1 cellular context compared by ENCODE assay signal in genomic region chr15:80780416-80781221, GRCh38.
TF ChIP-seq lines count a peak whose summit lies in the region.

No MANE protein-coding gene starts in this region.

TF ChIP-seq in HepG2, 621 proteins besides CTCF, POLR2A, EP300 and RAD21 (continued from another document):
- TF ChIP-seq, protein P1, sequence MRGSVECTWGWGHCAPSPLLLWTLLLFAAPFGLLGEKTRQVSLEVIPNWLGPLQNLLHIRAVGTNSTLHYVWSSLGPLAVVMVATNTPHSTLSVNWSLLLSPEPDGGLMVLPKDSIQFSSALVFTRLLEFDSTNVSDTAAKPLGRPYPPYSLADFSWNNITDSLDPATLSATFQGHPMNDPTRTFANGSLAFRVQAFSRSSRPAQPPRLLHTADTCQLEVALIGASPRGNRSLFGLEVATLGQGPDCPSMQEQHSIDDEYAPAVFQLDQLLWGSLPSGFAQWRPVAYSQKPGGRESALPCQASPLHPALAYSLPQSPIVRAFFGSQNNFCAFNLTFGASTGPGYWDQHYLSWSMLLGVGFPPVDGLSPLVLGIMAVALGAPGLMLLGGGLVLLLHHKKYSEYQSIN (CRISPR knock-in tag; IDR thresholded peaks at IDR 0.05; ENCODE audit: borderline replicate concordance), result peak; percentile 91; the same call in 1 of the 2 replicates
- TF ChIP-seq ZFP36L1 (CRISPR knock-in tag; IDR thresholded peaks at IDR 0.05) (peak; percentile 86), SALL1 (CRISPR knock-in tag; IDR thresholded peaks at IDR 0.05) (peak; percentile 97), ZNF607 (CRISPR knock-in tag; IDR thresholded peaks at IDR 0.05; ENCODE audit: borderline replicate concordance) (peak; percentile 95), CHCHD3 (CRISPR knock-in tag; IDR thresholded peaks at IDR 0.05) (peak; percentile 96; the same call in 1 of the 2 replicates), ETV6 (CRISPR knock-in tag; conservative IDR thresholded peaks at IDR 0.05) (peak; percentile 97), GFI1 (CRISPR knock-in tag; IDR thresholded peaks at IDR 0.05; ENCODE audit: borderline replicate concordance) (peak; percentile 62), ZNF225 (CRISPR knock-in tag; IDR thresholded peaks at IDR 0.05) (peak; percentile 65; the same call in 1 of the 2 replicates), ZNF713 (CRISPR knock-in tag; IDR thresholded peaks at IDR 0.05) (no peak), ZKSCAN8 (CRISPR knock-in tag; IDR thresholded peaks at IDR 0.05; ENCODE audit: borderline replicate concordance) (0 out of 2 replicates have a peak, but pooled peaks have one; percentile 77), PHF21A (CRISPR knock-in tag; IDR thresholded peaks at IDR 0.05) (no peak), ZFP90 (CRISPR knock-in tag; IDR thresholded peaks at IDR 0.05; ENCODE audit: borderline replicate concordance) (peak; percentile 97), ZMYM2 (CRISPR knock-in tag; IDR thresholded peaks at IDR 0.05) (no peak), CERS6 (CRISPR knock-in tag; IDR thresholded peaks at IDR 0.05) (peak; percentile 92), NCOA2 (CRISPR knock-in tag; IDR thresholded peaks at IDR 0.05) (peak; percentile 64), ZBTB10 (CRISPR knock-in tag; IDR thresholded peaks at IDR 0.05; ENCODE audit: borderline replicate concordance) (peak; percentile 85; the same call in 1 of the 2 replicates), AHDC1 (CRISPR knock-in tag; IDR thresholded peaks at IDR 0.05; ENCODE audit: borderline replicate concordance) (peak; percentile 75), GPN1 (CRISPR knock-in tag; IDR thresholded peaks at IDR 0.05; ENCODE audit: borderline replicate concordance) (0 out of 2 replicates have a peak, but pooled peaks have one; percentile 83), ZHX2 (IDR thresholded peaks at IDR 0.05; ENCODE audit: low read depth) (no peak), ZHX2 (CRISPR knock-in tag; IDR thresholded peaks at IDR 0.05; ENCODE audit: borderline replicate concordance) (peak; percentile 93; the same call in 1 of the 2 replicates), ZNF263 (CRISPR knock-in tag; IDR thresholded peaks at IDR 0.05) (peak; percentile 76), U2AF1 (optimal IDR thresholded peaks at IDR 0.05; ENCODE audit: low read depth, low read length) (no peak), ZNF7 (CRISPR knock-in tag; IDR thresholded peaks at IDR 0.05) (peak; percentile 67; the same call in 1 of the 2 replicates), JUNB (CRISPR knock-in tag; IDR thresholded peaks at IDR 0.05; ENCODE audit: borderline replicate concordance) (no peak), CEBPB (IDR thresholded peaks at IDR 0.05; ENCODE audit: borderline replicate concordance, low read depth, low read length) (no peak), ZNF879 (CRISPR knock-in tag; IDR thresholded peaks at IDR 0.05) (peak; percentile 85; the same call in 1 of the 2 replicates)
- TF ChIP-seq, protein P2, sequence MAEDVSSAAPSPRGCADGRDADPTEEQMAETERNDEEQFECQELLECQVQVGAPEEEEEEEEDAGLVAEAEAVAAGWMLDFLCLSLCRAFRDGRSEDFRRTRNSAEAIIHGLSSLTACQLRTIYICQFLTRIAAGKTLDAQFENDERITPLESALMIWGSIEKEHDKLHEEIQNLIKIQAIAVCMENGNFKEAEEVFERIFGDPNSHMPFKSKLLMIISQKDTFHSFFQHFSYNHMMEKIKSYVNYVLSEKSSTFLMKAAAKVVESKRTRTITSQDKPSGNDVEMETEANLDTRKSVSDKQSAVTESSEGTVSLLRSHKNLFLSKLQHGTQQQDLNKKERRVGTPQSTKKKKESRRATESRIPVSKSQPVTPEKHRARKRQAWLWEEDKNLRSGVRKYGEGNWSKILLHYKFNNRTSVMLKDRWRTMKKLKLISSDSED (CRISPR knock-in tag; IDR thresholded peaks at IDR 0.05), result peak; percentile 68; the same call in 1 of the 2 replicates
- TF ChIP-seq, protein P3, sequence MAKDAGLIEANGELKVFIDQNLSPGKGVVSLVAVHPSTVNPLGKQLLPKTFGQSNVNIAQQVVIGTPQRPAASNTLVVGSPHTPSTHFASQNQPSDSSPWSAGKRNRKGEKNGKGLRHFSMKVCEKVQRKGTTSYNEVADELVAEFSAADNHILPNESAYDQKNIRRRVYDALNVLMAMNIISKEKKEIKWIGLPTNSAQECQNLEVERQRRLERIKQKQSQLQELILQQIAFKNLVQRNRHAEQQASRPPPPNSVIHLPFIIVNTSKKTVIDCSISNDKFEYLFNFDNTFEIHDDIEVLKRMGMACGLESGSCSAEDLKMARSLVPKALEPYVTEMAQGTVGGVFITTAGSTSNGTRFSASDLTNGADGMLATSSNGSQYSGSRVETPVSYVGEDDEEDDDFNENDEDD (CRISPR knock-in tag; IDR thresholded peaks at IDR 0.05; ENCODE audit: borderline replicate concordance), result peak; percentile 70; the same call in 1 of the 2 replicates
- TF ChIP-seq, protein P4, sequence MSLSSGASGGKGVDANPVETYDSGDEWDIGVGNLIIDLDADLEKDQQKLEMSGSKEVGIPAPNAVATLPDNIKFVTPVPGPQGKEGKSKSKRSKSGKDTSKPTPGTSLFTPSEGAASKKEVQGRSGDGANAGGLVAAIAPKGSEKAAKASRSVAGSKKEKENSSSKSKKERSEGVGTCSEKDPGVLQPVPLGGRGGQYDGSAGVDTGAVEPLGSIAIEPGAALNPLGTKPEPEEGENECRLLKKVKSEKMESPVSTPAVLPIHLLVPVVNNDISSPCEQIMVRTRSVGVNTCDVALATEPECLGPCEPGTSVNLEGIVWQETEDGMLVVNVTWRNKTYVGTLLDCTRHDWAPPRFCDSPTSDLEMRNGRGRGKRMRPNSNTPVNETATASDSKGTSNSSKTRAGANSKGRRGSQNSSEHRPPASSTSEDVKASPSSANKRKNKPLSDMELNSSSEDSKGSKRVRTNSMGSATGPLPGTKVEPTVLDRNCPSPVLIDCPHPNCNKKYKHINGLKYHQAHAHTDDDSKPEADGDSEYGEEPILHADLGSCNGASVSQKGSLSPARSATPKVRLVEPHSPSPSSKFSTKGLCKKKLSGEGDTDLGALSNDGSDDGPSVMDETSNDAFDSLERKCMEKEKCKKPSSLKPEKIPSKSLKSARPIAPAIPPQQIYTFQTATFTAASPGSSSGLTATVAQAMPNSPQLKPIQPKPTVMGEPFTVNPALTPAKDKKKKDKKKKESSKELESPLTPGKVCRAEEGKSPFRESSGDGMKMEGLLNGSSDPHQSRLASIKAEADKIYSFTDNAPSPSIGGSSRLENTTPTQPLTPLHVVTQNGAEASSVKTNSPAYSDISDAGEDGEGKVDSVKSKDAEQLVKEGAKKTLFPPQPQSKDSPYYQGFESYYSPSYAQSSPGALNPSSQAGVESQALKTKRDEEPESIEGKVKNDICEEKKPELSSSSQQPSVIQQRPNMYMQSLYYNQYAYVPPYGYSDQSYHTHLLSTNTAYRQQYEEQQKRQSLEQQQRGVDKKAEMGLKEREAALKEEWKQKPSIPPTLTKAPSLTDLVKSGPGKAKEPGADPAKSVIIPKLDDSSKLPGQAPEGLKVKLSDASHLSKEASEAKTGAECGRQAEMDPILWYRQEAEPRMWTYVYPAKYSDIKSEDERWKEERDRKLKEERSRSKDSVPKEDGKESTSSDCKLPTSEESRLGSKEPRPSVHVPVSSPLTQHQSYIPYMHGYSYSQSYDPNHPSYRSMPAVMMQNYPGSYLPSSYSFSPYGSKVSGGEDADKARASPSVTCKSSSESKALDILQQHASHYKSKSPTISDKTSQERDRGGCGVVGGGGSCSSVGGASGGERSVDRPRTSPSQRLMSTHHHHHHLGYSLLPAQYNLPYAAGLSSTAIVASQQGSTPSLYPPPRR (CRISPR knock-in tag; IDR thresholded peaks at IDR 0.05; ENCODE audit: borderline replicate concordance), result peak; percentile 42; the same call in 1 of the 2 replicates
